In genomic region chr3:183303725-183304124, GRCh38 we compare ENCODE assay signal across 14 cellular contexts.
"Had no signal": no experiment of that assay in that cellular context is flagged by ENCODE, and none has a peak within 500 bp of the region (broad histone marks: within the 10 kb centered on the region; RNA-seq: fewer than 3 reads in every experiment).

No MANE protein-coding gene starts in this region.

- H3K27me3 ChIP-seq: neural progenitor cell, pancreas had no signal

- DNase-seq: activated CD4-positive, alpha-beta T cell treated with anti-CD3 and anti-CD28 coated beads for 48 hours; activated CD8-positive, alpha-beta memory T cell treated with anti-CD3 and anti-CD28 coated beads, Interleukin-2, amount 50 U/mL, for 48 hours; activated CD8-positive, alpha-beta T cell treated with anti-CD3 and anti-CD28 coated beads, Interleukin-2, amount 10 ng/mL, durations not matched to agents 7 days and 5 days; activated naive CD4-positive, alpha-beta T cell treated with anti-CD3 and anti-CD28 coated beads for 36 hours; cortex of kidney; effector memory CD4-positive, alpha-beta T cell; hypothalamus; pancreas; stimulated activated CD4-positive, alpha-beta T cell treated with anti-CD3 and anti-CD28 coated beads, Interleukin-15, amount 100 ng/mL, for 24 hours; stimulated activated CD4-positive, alpha-beta T cell treated with anti-CD3 and anti-CD28 coated beads, Interleukin-4, amount 100 ng/mL, for 4 hours; T-helper 9 cell had no signal

- FAIRE-seq: pancreas, urothelium cell line had no signal

- H3K4me3 Mint-ChIP-seq: activated CD8-positive, alpha-beta T cell treated with anti-CD3 and anti-CD28 coated beads, Interleukin-2, amount 10 ng/mL, durations not matched to agents 7 days and 5 days; activated naive CD4-positive, alpha-beta T cell treated with anti-CD3 and anti-CD28 coated beads for 36 hours; central memory CD8-positive, alpha-beta T cell; neural progenitor cell had no signal

- H3K27me3 Mint-ChIP-seq: central memory CD8-positive, alpha-beta T cell had no signal

- ATAC-seq: activated CD8-positive, alpha-beta T cell treated with anti-CD3 and anti-CD28 coated beads, Interleukin-2, amount 10 ng/mL, durations not matched to agents 7 days and 5 days; pancreas had no signal

- H3K27ac ChIP-seq: neural progenitor cell, pancreas had no signal

- H3K9me3 ChIP-seq: pancreas had no signal

- H3K9me3 Mint-ChIP-seq: activated naive CD4-positive, alpha-beta T cell treated with anti-CD3 and anti-CD28 coated beads for 36 hours; central memory CD8-positive, alpha-beta T cell; neural progenitor cell had no signal

- H3K36me3 Mint-ChIP-seq: neural progenitor cell had no signal

- H3K4me3 ChIP-seq: neural progenitor cell, pancreas had no signal

- H3K27ac Mint-ChIP-seq: activated CD8-positive, alpha-beta T cell treated with anti-CD3 and anti-CD28 coated beads, Interleukin-2, amount 10 ng/mL, durations not matched to agents 7 days and 5 days; activated naive CD4-positive, alpha-beta T cell treated with anti-CD3 and anti-CD28 coated beads for 36 hours; neural progenitor cell had no signal

- H3K36me3 ChIP-seq: neural progenitor cell, pancreas had no signal
